In genomic region chr2:54955674-54956391, GRCh38 we compare ENCODE assay signal across 16 cellular contexts.
DNase-seq lines count a peak whose midpoint lies in the region; ATAC-seq, FAIRE-seq and TF ChIP-seq lines count a peak whose summit lies in the region.
"Had no signal": no experiment of that assay in that cellular context is flagged by ENCODE, and none has a peak within 500 bp of the region (broad histone marks: within the 10 kb centered on the region; RNA-seq: fewer than 3 reads in every experiment).

No MANE protein-coding gene starts in this region.

- H3K9me1 ChIP-seq in K562 (ENCODE audit: control insufficient read depth, insufficient read depth, low read length) = no peaks in the 10 kb centered on the region

- H3K4me1 Mint-ChIP-seq in naive thymus-derived CD4-positive, alpha-beta T cell = peaks cover 0 to 14% (median 0%) of the 10 kb centered on the region in 7 donors

- H4K20me1 ChIP-seq in K562 (replicated peaks; ENCODE audit: control insufficient read depth, insufficient read depth, low read length) = no peaks in the 10 kb centered on the region

- H3K4me3 ChIP-seq in K562 = no peak overlapping the region
- H3K4me3 ChIP-seq in naive thymus-derived CD4-positive, alpha-beta T cell (ENCODE audit: low read length) = no peak overlapping the region
- no peak overlapping the region for H3K4me3 ChIP-seq in MG63
- H3K4me3 ChIP-seq: colonic mucosa, skin epidermis had no signal

- in situ Hi-C loops in Caki2 (cut with HindIII; ENCODE audit: low pct_unique_long_range_greater_than_20kb, low sequenced_read_pairs) (no loop called here), K562 (cut with MboI) (no loop called here)

- 0 out of 4 replicates have a peak, but pooled peaks of 1 of the 2 experiments have one; percentile 8 for TF ChIP-seq RAD21 in K562 (CRISPR knock-in tag; conservative IDR thresholded peaks at IDR 0.05 in 1 of 2, IDR thresholded peaks at IDR 0.05 in 1 of 2)

- no peaks in the 10 kb centered on the region; a peak in 1 of 5 replicates for H3K27me3 ChIP-seq in K562 (ENCODE audit: control insufficient read depth in 2 of 2, insufficient read depth in 2 of 2, low read length in 2 of 2)
- H3K27me3 ChIP-seq in naive thymus-derived CD4-positive, alpha-beta T cell (ENCODE audit: control insufficient read depth in 2 of 2, insufficient read depth in 2 of 2, low read length in 2 of 2) = no peaks in the 10 kb centered on the region
- H3K27me3 ChIP-seq in MG63 = no peaks in the 10 kb centered on the region
- H3K27me3 ChIP-seq: colonic mucosa had no signal

- H3K9me3 Mint-ChIP-seq in naive thymus-derived CD4-positive, alpha-beta T cell = peaks cover 0 to 3% (median 0%) of the 10 kb centered on the region in 11 donors
- H3K9me3 Mint-ChIP-seq: activated naive CD8-positive, alpha-beta T cell treated with anti-CD3 and anti-CD28 coated beads, Interleukin-2, amount 50 U/mL, for 24 hours; CD4-positive, alpha-beta T cell had no signal

- BruUV-seq in K562 (replicated peaks; lab: Mats Ljungman, UMichigan) = TSS peak; percentile 90

- H3K4me2 ChIP-seq in K562 (ENCODE audit: insufficient read depth, low read length) = peak overlapping the region; percentile 71

- no peak overlapping the region for H3K27ac Mint-ChIP-seq in naive thymus-derived CD4-positive, alpha-beta T cell
- H3K27ac Mint-ChIP-seq: CD4-positive, alpha-beta T cell; memory B cell had no signal

- WGBS in K562 (ENCODE audit: insufficient coverage, low coverage, missing lambda C conversion rate) = 3% methylated on average over 7 of the region's 7 CpGs

- no peak overlapping the region for H3K4me3 Mint-ChIP-seq in naive thymus-derived CD4-positive, alpha-beta T cell
- H3K4me3 Mint-ChIP-seq: activated naive CD8-positive, alpha-beta T cell treated with anti-CD3 and anti-CD28 coated beads, Interleukin-2, amount 50 U/mL, for 24 hours; CD4-positive, alpha-beta T cell; memory B cell had no signal

- peak; percentile 41 for DNase-seq in Caki2 (ENCODE audit: low read depth)
- peak; percentile 57 for DNase-seq in HuH-7 (ENCODE audit: low spot score)
- DNase-seq in K562 (ENCODE audit: extremely low read depth in 1 of 4, low spot score in 3 of 4) = peak; percentile 77 to 90 (median 81)
- DNase-seq in naive thymus-derived CD4-positive, alpha-beta T cell = no peak
- DNase-seq in DMS 273 treated with DMSO at 0.1 percent for 48 hours (lab: John Stamatoyannopoulos, UW) = no peak
- DNase-seq in MG63 = no peak
- DNase-seq: activated CD4-positive, CD25-positive, alpha-beta regulatory T cell; activated naive CD8-positive, alpha-beta T cell treated with anti-CD3 and anti-CD28 coated beads, Interleukin-2, amount 50 U/mL, for 24 hours; CD4-positive, alpha-beta T cell; colonic mucosa; NCI-H146; nucleus accumbens had no signal

- intact Hi-C loops in K562 (cut with micrococcal nuclease) = no loop called here
- intact Hi-C loops in naive thymus-derived CD4-positive, alpha-beta T cell (cut with micrococcal nuclease) = no loop called here

- peak; percentile 94 for FAIRE-seq in K562 (lab: Jason Lieb, UNC)
- FAIRE-seq: HTR-8/SVneo had no signal

- no peaks in the 10 kb centered on the region for H3K9me3 ChIP-seq in K562 (replicated peaks; ENCODE audit: control insufficient read depth, insufficient read depth, low read depth, low read length)
- H3K9me3 ChIP-seq in naive thymus-derived CD4-positive, alpha-beta T cell (ENCODE audit: control insufficient read depth in 2 of 3, low read length in 3 of 3) = no peaks in the 10 kb centered on the region
- H3K9me3 ChIP-seq in MG63 = no peaks in the 10 kb centered on the region
- H3K9me3 ChIP-seq: colonic mucosa had no signal

- H2AFZ ChIP-seq in K562 (ENCODE audit: low read depth, low read length) = peak overlapping the region; percentile 90

- peaks cover 35 to 52% of the 10 kb centered on the region in 2 experiments for H3K4me1 ChIP-seq in K562 (replicated peaks in 1 of 2; ENCODE audit: control insufficient read depth in 2 of 2, insufficient read depth in 2 of 2, low read length in 2 of 2)
- H3K4me1 ChIP-seq in naive thymus-derived CD4-positive, alpha-beta T cell (ENCODE audit: control insufficient read depth in 2 of 2, insufficient read depth in 2 of 2, low read length in 2 of 2) = no peaks in the 10 kb centered on the region
- H3K4me1 ChIP-seq: colonic mucosa had no signal

- H3K27ac ChIP-seq in K562 (ENCODE audit: extremely low read depth, low read depth, low read length) = peak overlapping the region; percentile 93
- H3K27ac ChIP-seq in naive thymus-derived CD4-positive, alpha-beta T cell (ENCODE audit: low read depth, low read length) = no peak overlapping the region
- H3K27ac ChIP-seq: colonic mucosa, skin epidermis had no signal

- POLR2A ChIA-PET in K562 (lab: Yijun Ruan, JAX) = interaction anchor here (0.5 to 2.7 kb wide), 13 partner anchors 8 to 268 kb away, joined by 3 to 16 read pairs (median 5); no protein-coding TSS in a partner anchor
- POLR2A ChIA-PET in naive thymus-derived CD4-positive, alpha-beta T cell (lab: Charles Lee) = no interaction called here

- ATAC-seq in K562 (peak; percentile 89), GM21381 (IDR thresholded peaks at IDR 0.05; ENCODE audit: unreplicated experiment) (no peak)
- ATAC-seq in naive thymus-derived CD4-positive, alpha-beta T cell = peak; percentile 44
- ATAC-seq: activated naive CD8-positive, alpha-beta T cell treated with anti-CD3 and anti-CD28 coated beads, Interleukin-2, amount 50 U/mL, for 24 hours had no signal

- no peaks in the 10 kb centered on the region for H3K36me3 ChIP-seq in K562 (ENCODE audit: control insufficient read depth, insufficient read depth, low read length)
- H3K36me3 ChIP-seq in naive thymus-derived CD4-positive, alpha-beta T cell (ENCODE audit: control insufficient read depth in 2 of 3, insufficient read depth in 3 of 3, low read length in 3 of 3) = no peaks in the 10 kb centered on the region
- H3K36me3 ChIP-seq in MG63 = no peaks in the 10 kb centered on the region
- H3K36me3 ChIP-seq: colonic mucosa had no signal

- peak; percentile 75; the same call in 1 of the 2 replicates for TF ChIP-seq POLR2A in K562 (conservative IDR thresholded peaks at IDR 0.05)

- TF ChIP-seq EP300 in K562 (IDR thresholded peaks at IDR 0.05; ENCODE audit: low read length) = peak; percentile 79

- H3K36me3 Mint-ChIP-seq in naive thymus-derived CD4-positive, alpha-beta T cell = peaks cover 0 to 5% (median under 1%) of the 10 kb centered on the region in 5 donors

- H3K9ac ChIP-seq in K562 (ENCODE audit: insufficient read depth in 1 of 2, low read depth in 2 of 2, low read length in 2 of 2) = peak overlapping the region; percentile 78 to 88; a peak in 3 of 4 replicates

- H3K27me3 Mint-ChIP-seq in naive thymus-derived CD4-positive, alpha-beta T cell = no peaks in the 10 kb centered on the region
- H3K27me3 Mint-ChIP-seq: activated naive CD8-positive, alpha-beta T cell treated with anti-CD3 and anti-CD28 coated beads, Interleukin-2, amount 50 U/mL, for 24 hours; CD4-positive, alpha-beta T cell; memory B cell had no signal

- no peak for TF ChIP-seq CTCF in K562 (IDR thresholded peaks at IDR 0.05 in 2 of 3, conservative IDR thresholded peaks at IDR 0.05 in 1 of 3; ENCODE audit: insufficient read depth in 2 of 3, low read depth in 1 of 3, low read length in 3 of 3)

- CTCF ChIA-PET in K562 (lab: Yijun Ruan, JAX; ENCODE audit: low intra/inter-chr PET ratio) = no interaction called here
- CTCF ChIA-PET in naive thymus-derived CD4-positive, alpha-beta T cell (lab: Charles Lee) = no interaction called here

- H3K79me2 ChIP-seq in K562 (ENCODE audit: control insufficient read depth, insufficient read depth, low read length) = no peaks in the 10 kb centered on the region

TF ChIP-seq in K562, 482 proteins besides CTCF, POLR2A, EP300 and RAD21 (continues in another document):
- TF ChIP-seq SRSF1 (IDR thresholded peaks at IDR 0.05; ENCODE audit: low read depth, low read length) (no peak), VEZF1 (CRISPR knock-in tag; IDR thresholded peaks at IDR 0.05) (peak; percentile 23; the same call in 1 of the 2 replicates), ETV5 (CRISPR knock-in tag; IDR thresholded peaks at IDR 0.05; ENCODE audit: low read depth) (peak; percentile 36; the same call in 1 of the 2 replicates), POLR3A (IDR thresholded peaks at IDR 0.05; ENCODE audit: borderline replicate concordance, extremely low read depth, insufficient read depth, insufficient read length) (no peak), BCL6 (CRISPR knock-in tag; IDR thresholded peaks at IDR 0.05) (no peak), NR1H2 (CRISPR knock-in tag; IDR thresholded peaks at IDR 0.05) (0 out of 2 replicates have a peak, but pooled peaks have one; percentile 53), PBX2 (CRISPR knock-in tag; IDR thresholded peaks at IDR 0.05; ENCODE audit: low read depth) (no peak), PBX2 (tag; conservative IDR thresholded peaks at IDR 0.05; ENCODE audit: low read depth) (0 out of 2 replicates have a peak, but pooled peaks have one; percentile 15)

Comparison
In these comparisons a context has a peak if more than half of its experiments do, and no peak if none do; other contexts are left out.
1. DNase-seq: peak in Caki2 (single experiment), HuH-7 (single experiment) and K562 (4 of 4); none in naive thymus-derived CD4-positive, alpha-beta T cell (0 of 9), DMS 273 treated with DMSO at 0.1 percent for 48 hours (single experiment) and MG63 (single experiment).